In the genomic region with DNA sequence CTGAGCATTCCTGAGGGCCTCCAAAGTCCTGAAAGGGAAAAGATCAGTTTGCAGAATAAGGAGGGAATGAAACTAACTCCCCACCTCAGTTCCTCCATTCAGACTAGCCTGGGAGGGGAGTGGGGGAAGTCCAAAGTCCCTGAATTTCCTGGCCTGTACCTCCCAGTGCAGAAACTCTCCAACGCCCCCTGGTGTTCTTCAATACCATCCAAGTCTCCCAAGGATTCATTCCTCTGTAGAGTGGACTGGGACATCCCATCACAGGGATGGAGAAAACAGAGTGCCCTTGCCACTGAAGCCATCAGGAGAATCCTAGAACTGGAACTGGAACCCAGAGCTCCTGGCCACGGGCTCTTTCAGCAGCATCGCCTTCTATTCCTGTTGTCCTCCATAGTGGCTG, we compare ENCODE assay signal across 9 cellular contexts. TPM values are rescaled to one million over a fixed set of nuclear protein-coding genes. Genes with fewer than 3 reads are reported as not detected.
DNase-seq lines count a peak whose midpoint lies in the region; ATAC-seq and TF ChIP-seq lines count a peak whose summit lies in the region.
"Had no signal": no experiment of that assay in that cellular context is flagged by ENCODE, and none has a peak within 500 bp of the region (broad histone marks: within the 10 kb centered on the region; RNA-seq: fewer than 3 reads in every experiment).

No MANE protein-coding gene starts in this region.

- POLR2A ChIA-PET in OCI-LY7 (lab: Charles Lee), result no interaction called here

- H4K20me1 ChIP-seq in OCI-LY7 (ENCODE audit: insufficient read depth, low read length), result no peaks in the 10 kb centered on the region

- peak overlapping the region in 2 of 3 experiments; percentile 27 to 44 for H3K27ac Mint-ChIP-seq in nephron
- H3K27ac Mint-ChIP-seq: activated naive CD8-positive, alpha-beta T cell treated with anti-CD3 and anti-CD28 coated beads, Interleukin-2, amount 10 ng/mL, durations not matched to agents 7 days and 5 days had no signal

- H3K27ac ChIP-seq in OCI-LY7 (ENCODE audit: low read depth, low read length, poor library complexity, severe bottlenecking), result no peak overlapping the region

- H3K9me2 ChIP-seq in OCI-LY7 (ENCODE audit: insufficient read depth, low read length), result no peaks in the 10 kb centered on the region

- no peaks in the 10 kb centered on the region for H3K79me2 ChIP-seq in OCI-LY7 (ENCODE audit: insufficient read depth, low read depth, low read length)

- ATAC-seq in HG02759 (IDR thresholded peaks at IDR 0.05; ENCODE audit: unreplicated experiment) (no peak), GM21360 (IDR thresholded peaks at IDR 0.05; ENCODE audit: unreplicated experiment) (no peak), GM21447 (IDR thresholded peaks at IDR 0.05; ENCODE audit: unreplicated experiment) (no peak)

- no peak overlapping the region for H2AFZ ChIP-seq in OCI-LY7 (ENCODE audit: low read length)

- DNase-seq in 8988T, result peak; percentile 61
- DNase-seq in OCI-LY7 (ENCODE audit: low spot score), result peak; percentile 18
- peak; percentile 64 for DNase-seq in epidermal melanocyte (ENCODE audit: insufficient read length, low spot score)
- DNase-seq: activated naive CD8-positive, alpha-beta T cell treated with anti-CD3 and anti-CD28 coated beads, Interleukin-2, amount 10 ng/mL, durations not matched to agents 7 days and 5 days had no signal

- H3K4me3 Mint-ChIP-seq in nephron, result peak overlapping the region; percentile 77 to 93 (median 84)
- H3K4me3 Mint-ChIP-seq: activated naive CD8-positive, alpha-beta T cell treated with anti-CD3 and anti-CD28 coated beads, Interleukin-2, amount 10 ng/mL, durations not matched to agents 7 days and 5 days had no signal

- intact Hi-C loops in OCI-LY7 (cut with micrococcal nuclease; ENCODE audit: unreplicated experiment), result loop anchor here (2.0 to 5.0 kb wide), 2 partner anchors 155 to 283 kb away; no protein-coding TSS in a partner anchor

- no peak overlapping the region for H3K4me2 ChIP-seq in OCI-LY7 (ENCODE audit: low read length)

- H3K4me3 ChIP-seq in OCI-LY7 (ENCODE audit: low read depth, low read length, poor library complexity, severe bottlenecking), result no peak overlapping the region

- TF ChIP-seq CTCF in GM12872 (IDR thresholded peaks at IDR 0.05; ENCODE audit: insufficient read depth, low read depth, low read length), result peak; percentile 70
- peak; percentile 79 for TF ChIP-seq CTCF in OCI-LY7 (conservative IDR thresholded peaks at IDR 0.05; ENCODE audit: low read length)
- TF ChIP-seq CTCF in nephron (IDR thresholded peaks at IDR 0.05; ENCODE audit: unreplicated experiment in 3 of 3), result peak; percentile 65 to 76 (median 69)

- no peaks in the 10 kb centered on the region for H3K4me1 ChIP-seq in OCI-LY7 (ENCODE audit: insufficient read depth, low read length, poor library complexity, severe bottlenecking)

- no TSS peak for BruUV-seq in OCI-LY7 (replicated peaks; lab: Mats Ljungman, UMichigan)

- peaks cover 63% of the 10 kb centered on the region for H3K27me3 Mint-ChIP-seq in nephron (ENCODE audit: low read depth)

- CTCF ChIA-PET in OCI-LY7 (lab: Charles Lee; ENCODE audit: unreplicated experiment), result interaction anchor here (0.6 kb wide), 1 partner anchor 60 kb away, joined by 4 read pairs; no protein-coding TSS in a partner anchor

- peaks cover 6% of the 10 kb centered on the region for H3K9me3 Mint-ChIP-seq in nephron

- H3K36me3 ChIP-seq in OCI-LY7 (ENCODE audit: insufficient read depth, low read length), result no peaks in the 10 kb centered on the region

- H3K4me1 Mint-ChIP-seq in nephron, result peaks cover 33% of the 10 kb centered on the region

- 0 out of 2 replicates have a peak, but pooled peaks cover 7% of the 10 kb centered on the region for H3K9me3 ChIP-seq in OCI-LY7 (ENCODE audit: low read length)

- H3K36me3 Mint-ChIP-seq in nephron (ENCODE audit: low read depth), result no peaks in the 10 kb centered on the region

RNA-seq across cellular contexts. Expression of a gene that starts 1.6 kb away (rescaled TPM):
- 0.06 TPM in 1 of 2 replicates, not detected in the other for total RNA-seq in OCI-LY7 (2014; rRNA removed; shearing (Covaris generic))
- total RNA-seq in OCI-LY7 (2022), result not detected in 2 replicates
- total RNA-seq: activated naive CD8-positive, alpha-beta T cell treated with anti-CD3 and anti-CD28 coated beads, Interleukin-2, amount 10 ng/mL, durations not matched to agents 7 days and 5 days had no signal
